In genomic region chr11:2830886-2831285, GRCh38 we compare ENCODE assay signal across 13 cellular contexts. TPM values are rescaled to one million over a fixed set of nuclear protein-coding genes. Genes with fewer than 3 reads are reported as not detected.
DNase-seq lines count a peak whose midpoint lies in the region; ATAC-seq and TF ChIP-seq lines count a peak whose summit lies in the region.
"Had no signal": no experiment of that assay in that cellular context is flagged by ENCODE, and none has a peak within 500 bp of the region (broad histone marks: within the 10 kb centered on the region; RNA-seq: fewer than 3 reads in every experiment).

No MANE protein-coding gene starts in this region.

- no peaks in the 10 kb centered on the region for H3K4me1 Mint-ChIP-seq in activated naive CD8-positive, alpha-beta T cell treated with anti-CD3 and anti-CD28 coated beads for 36 hours

- H3K36me3 Mint-ChIP-seq in activated naive CD8-positive, alpha-beta T cell treated with anti-CD3 and anti-CD28 coated beads for 36 hours: peaks cover 18% of the 10 kb centered on the region

- no peaks in the 10 kb centered on the region for H3K27me3 Mint-ChIP-seq in activated naive CD8-positive, alpha-beta T cell treated with anti-CD3 and anti-CD28 coated beads for 36 hours
- H3K27me3 Mint-ChIP-seq: CD4-positive, CD25-positive, alpha-beta regulatory T cell had no signal

- DNase-seq in heart left ventricle: peak in 1 of 5 donors; percentile 41
- DNase-seq in cardiac septum (ENCODE audit: low spot score): no peak
- DNase-seq in left ventricle myocardium inferior: peak; percentile 13
- DNase-seq in neuronal stem cell (ENCODE audit: low spot score): no peak
- DNase-seq in inferior parietal cortex (ENCODE audit: extremely low spot score): no peak
- no peak for DNase-seq in activated naive CD8-positive, alpha-beta T cell treated with anti-CD3 and anti-CD28 coated beads for 36 hours
- DNase-seq in testis: no peak
- DNase-seq: CD4-positive, CD25-positive, alpha-beta regulatory T cell; DMS79; GM23248 had no signal

- no peaks in the 10 kb centered on the region for H3K36me3 ChIP-seq in heart left ventricle
- no peaks in the 10 kb centered on the region for H3K36me3 ChIP-seq in left ventricle myocardium inferior
- no peaks in the 10 kb centered on the region for H3K36me3 ChIP-seq in neuronal stem cell (replicated peaks in 1 of 2; ENCODE audit: control insufficient read depth in 2 of 2, insufficient read depth in 2 of 2, low read length in 2 of 2)
- H3K36me3 ChIP-seq in testis (ENCODE audit: low read depth, missing control alignments): no peaks in the 10 kb centered on the region

- peaks cover 21% of the 10 kb centered on the region for H3K9me3 Mint-ChIP-seq in activated naive CD8-positive, alpha-beta T cell treated with anti-CD3 and anti-CD28 coated beads for 36 hours

- no peak overlapping the region for H3K4me2 ChIP-seq in neuronal stem cell (ENCODE audit: insufficient read depth, low read length, poor library complexity, severe bottlenecking)
- H3K4me2 ChIP-seq: A549 had no signal

- no peak overlapping the region for H4K8ac ChIP-seq in neuronal stem cell (ENCODE audit: low read depth, low read length)

- H3K27me3 ChIP-seq in heart left ventricle (no peaks in the 10 kb centered on the region), left ventricle myocardium inferior (ENCODE audit: low read depth) (no peaks in the 10 kb centered on the region), neuronal stem cell (ENCODE audit: control insufficient read depth in 3 of 3, insufficient read depth in 3 of 3, low read depth in 1 of 3, low read length in 3 of 3) (peaks cover 0 to 9% (median 0%) of the 10 kb centered on the region in 3 experiments), testis (no peaks in the 10 kb centered on the region)

- no peak overlapping the region for H2AFZ ChIP-seq in neuronal stem cell (ENCODE audit: low read length)
- H2AFZ ChIP-seq: GM23248 had no signal

- H4K91ac ChIP-seq in neuronal stem cell (ENCODE audit: low read depth, low read length, poor library complexity): no peak overlapping the region

- H3K27ac Mint-ChIP-seq in activated naive CD8-positive, alpha-beta T cell treated with anti-CD3 and anti-CD28 coated beads for 36 hours: no peak overlapping the region

- peaks cover 7 to 41% (median 26%) of the 10 kb centered on the region in 12 donors for H3K4me1 ChIP-seq in heart left ventricle
- peaks cover 65% of the 10 kb centered on the region for H3K4me1 ChIP-seq in left ventricle myocardium inferior
- H3K4me1 ChIP-seq in neuronal stem cell (ENCODE audit: control insufficient read depth in 2 of 2, insufficient read depth in 1 of 2, low read depth in 1 of 2, low read length in 2 of 2): peaks cover 9 to 17% of the 10 kb centered on the region in 2 donors
- H3K4me1 ChIP-seq in testis: no peaks in the 10 kb centered on the region

- H2BK5ac ChIP-seq in neuronal stem cell (ENCODE audit: low read length): peak overlapping the region; percentile 5

- ATAC-seq in heart left ventricle: no peak
- ATAC-seq: A549, GM12878, HCT116 had no signal

- H3K18ac ChIP-seq in neuronal stem cell (ENCODE audit: low read length): peak overlapping the region; percentile 32

- H3K4me3 ChIP-seq in heart left ventricle (no peak overlapping the region), left ventricle myocardium inferior (no peak overlapping the region), neuronal stem cell (ENCODE audit: low read length in 2 of 2) (no peak overlapping the region), testis (no peak overlapping the region)
- H3K4me3 ChIP-seq: A549, GM12878, GM23248 had no signal

- H3K79me1 ChIP-seq in neuronal stem cell (ENCODE audit: low read depth, low read length): peaks cover 1% of the 10 kb centered on the region

- no peak overlapping the region for H3K9ac ChIP-seq in neuronal stem cell (ENCODE audit: low read depth, low read length, poor library complexity)
- H3K9ac ChIP-seq: GM23248 had no signal

- H3K4me3 Mint-ChIP-seq in activated naive CD8-positive, alpha-beta T cell treated with anti-CD3 and anti-CD28 coated beads for 36 hours: no peak overlapping the region
- H3K4me3 Mint-ChIP-seq: CD4-positive, CD25-positive, alpha-beta regulatory T cell had no signal

- H3K4ac ChIP-seq in neuronal stem cell (ENCODE audit: low read length): peak overlapping the region; percentile 79

- H2BK15ac ChIP-seq in neuronal stem cell (ENCODE audit: low read length): peak overlapping the region; percentile 22

- H3K27ac ChIP-seq in heart left ventricle (peak overlapping the region in 11 of 12 donors; percentile 15 to 96 (median 77)), left ventricle myocardium inferior (replicated peaks) (peak overlapping the region; percentile 94), neuronal stem cell (replicated peaks; ENCODE audit: low read length) (no peak overlapping the region), testis (no peak overlapping the region)
- H3K27ac ChIP-seq: A549, GM23248 had no signal

- no peak overlapping the region for H2BK12ac ChIP-seq in neuronal stem cell (ENCODE audit: low read length)

- peak overlapping the region; percentile 92 for H2AK5ac ChIP-seq in neuronal stem cell (ENCODE audit: low read depth, low read length)

- intact Hi-C loops in heart left ventricle (cut with DNase I) (loop anchor here in 2 of 10 donors (5.0 kb wide), 2 partner anchors 51 to 56 kb away; partner anchors contain the start of gene CDKN1C (in 1 of the 2)), cardiac septum (cut with DNase I) (no loop called here), left ventricle myocardium inferior (cut with micrococcal nuclease) (no loop called here), testis (cut with DNase I; ENCODE audit: low total_unique reads) (no loop called here)

- TF ChIP-seq POLR2A in heart left ventricle (IDR thresholded peaks at IDR 0.05) (no peak), testis (IDR thresholded peaks at IDR 0.05) (no peak)

- TF ChIP-seq CTCF in heart left ventricle (IDR thresholded peaks at IDR 0.05) (no peak), left ventricle myocardium inferior (IDR thresholded peaks at IDR 0.05; ENCODE audit: borderline replicate concordance) (no peak), testis (IDR thresholded peaks at IDR 0.05) (no peak)

- H3K14ac ChIP-seq in neuronal stem cell (ENCODE audit: low read length): peak overlapping the region; percentile 28

- 69 to 89% (median 83%) methylated on average over 3 to 8 of the region's 8 CpGs for WGBS in heart left ventricle, 4 donors
- WGBS in neuronal stem cell (ENCODE audit: extremely low coverage in 2 of 2, insufficient read length in 2 of 2, insufficient replicate concordance in 1 of 2), 2 donors: no CpG with 5 or more reads among the region's 8 CpGs
- 90 to 91% methylated on average over 4 to 8 of the region's 8 CpGs for WGBS in testis, 2 donors

- H3K23ac ChIP-seq in neuronal stem cell (ENCODE audit: low read depth, low read length, poor library complexity): no peak overlapping the region

- H2BK120ac ChIP-seq in neuronal stem cell (ENCODE audit: low read depth, low read length): no peak overlapping the region

- H3K9me3 ChIP-seq in heart left ventricle (peaks cover 0 to 14% (median 0%) of the 10 kb centered on the region in 12 donors), left ventricle myocardium inferior (replicated peaks) (peaks cover 12% of the 10 kb centered on the region), neuronal stem cell (replicated peaks in 1 of 2; ENCODE audit: control insufficient read depth in 2 of 2, insufficient read depth in 1 of 2, low read depth in 1 of 2, low read length in 2 of 2) (peaks cover 9% of the 10 kb centered on the region in 2 donors), testis (no peaks in the 10 kb centered on the region)

RNA-seq across cellular contexts. Expression of gene CDKN1C, which starts 54.7 kb away (rescaled TPM):
- total RNA-seq in heart left ventricle: 10 to 100 TPM; 18.8 to 39.1 (median 33.4) TPM
- polyA plus RNA-seq in heart left ventricle: 10 to 100 TPM; 31.4 to 42.5 TPM
- 11.5 TPM for total RNA-seq in cardiac septum
- 33.0 TPM for total RNA-seq in left ventricle myocardium inferior
- 45.4 TPM for polyA plus RNA-seq in neuronal stem cell (2013, experiment 1 of 2)
- 48.3 TPM for polyA plus RNA-seq in neuronal stem cell (2013, experiment 2 of 2)
- total RNA-seq in activated naive CD8-positive, alpha-beta T cell treated with anti-CD3 and anti-CD28 coated beads for 36 hours: 1 to 10 TPM in 1 of 2 experiments, under 1 TPM in 1; 0.85 to 1.0 TPM
- 10 to 100 TPM; 24.3 to 34.9 TPM for total RNA-seq in testis
- 15.2 TPM for polyA plus RNA-seq in testis (ENCODE audit: insufficient read depth, low read depth, low replicate concordance)

Comparison
In these comparisons a context has a peak if more than half of its experiments do, and no peak if none do; other contexts are left out.
1. H3K27ac ChIP-seq: peak in heart left ventricle (11 of 12) and left ventricle myocardium inferior (single experiment); none in neuronal stem cell (single experiment) and testis (0 of 2).